In genomic region chr3:197297020-197297419, GRCh38 we compare ENCODE assay signal across 1 cellular context.
TF ChIP-seq lines count a peak whose summit lies in the region.

No MANE protein-coding gene starts in this region.

TF ChIP-seq in WTC11, 78 proteins besides CTCF, POLR2A, EP300 and RAD21 (continued from another document):
- TF ChIP-seq ELF4 (CRISPR knock-in tag; IDR thresholded peaks at IDR 0.05; ENCODE audit: low read depth), result no peak
- TF ChIP-seq, protein P1, sequence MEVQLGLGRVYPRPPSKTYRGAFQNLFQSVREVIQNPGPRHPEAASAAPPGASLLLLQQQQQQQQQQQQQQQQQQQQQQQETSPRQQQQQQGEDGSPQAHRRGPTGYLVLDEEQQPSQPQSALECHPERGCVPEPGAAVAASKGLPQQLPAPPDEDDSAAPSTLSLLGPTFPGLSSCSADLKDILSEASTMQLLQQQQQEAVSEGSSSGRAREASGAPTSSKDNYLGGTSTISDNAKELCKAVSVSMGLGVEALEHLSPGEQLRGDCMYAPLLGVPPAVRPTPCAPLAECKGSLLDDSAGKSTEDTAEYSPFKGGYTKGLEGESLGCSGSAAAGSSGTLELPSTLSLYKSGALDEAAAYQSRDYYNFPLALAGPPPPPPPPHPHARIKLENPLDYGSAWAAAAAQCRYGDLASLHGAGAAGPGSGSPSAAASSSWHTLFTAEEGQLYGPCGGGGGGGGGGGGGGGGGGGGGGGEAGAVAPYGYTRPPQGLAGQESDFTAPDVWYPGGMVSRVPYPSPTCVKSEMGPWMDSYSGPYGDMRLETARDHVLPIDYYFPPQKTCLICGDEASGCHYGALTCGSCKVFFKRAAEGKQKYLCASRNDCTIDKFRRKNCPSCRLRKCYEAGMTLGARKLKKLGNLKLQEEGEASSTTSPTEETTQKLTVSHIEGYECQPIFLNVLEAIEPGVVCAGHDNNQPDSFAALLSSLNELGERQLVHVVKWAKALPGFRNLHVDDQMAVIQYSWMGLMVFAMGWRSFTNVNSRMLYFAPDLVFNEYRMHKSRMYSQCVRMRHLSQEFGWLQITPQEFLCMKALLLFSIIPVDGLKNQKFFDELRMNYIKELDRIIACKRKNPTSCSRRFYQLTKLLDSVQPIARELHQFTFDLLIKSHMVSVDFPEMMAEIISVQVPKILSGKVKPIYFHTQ (CRISPR knock-in tag; IDR thresholded peaks at IDR 0.05), result no peak
- no peak for TF ChIP-seq SMAD3 (CRISPR knock-in tag; IDR thresholded peaks at IDR 0.05; ENCODE audit: borderline replicate concordance)
- no peak for TF ChIP-seq RORB (CRISPR knock-in tag; IDR thresholded peaks at IDR 0.05)
- TF ChIP-seq ZNF396 (CRISPR knock-in tag; IDR thresholded peaks at IDR 0.05; ENCODE audit: borderline replicate concordance), result no peak
- TF ChIP-seq SP1 (CRISPR knock-in tag; conservative IDR thresholded peaks at IDR 0.05), result no peak
- TF ChIP-seq MAX (CRISPR knock-in tag; IDR thresholded peaks at IDR 0.05), result no peak
